ENCODE assay signal across 2 cellular contexts in the genomic region with DNA sequence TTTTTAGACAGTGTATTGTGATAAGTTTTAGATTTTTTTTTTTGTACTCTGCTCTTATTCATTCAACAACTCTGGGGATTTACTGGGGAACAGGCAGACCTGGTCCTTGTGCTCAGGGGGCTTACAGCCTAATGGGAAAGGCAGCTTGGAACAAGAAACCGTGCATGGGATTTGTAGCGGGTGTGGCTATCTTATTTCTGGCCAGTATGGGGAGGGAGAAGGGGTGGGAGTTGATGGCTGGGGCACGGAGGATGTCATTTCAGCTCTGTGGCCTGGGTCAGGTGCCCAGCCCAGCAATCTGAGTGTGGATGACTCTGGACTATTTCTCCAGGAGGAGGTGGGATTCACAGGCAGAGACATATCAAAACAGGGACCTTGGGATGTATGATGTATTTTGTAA.
TF ChIP-seq lines count a peak whose summit lies in the region.

No MANE protein-coding gene starts in this region.

TF ChIP-seq in SK-N-SH, 30 proteins besides CTCF, POLR2A, EP300 and RAD21 (continued from another document):
- no peak for TF ChIP-seq EZH2phosphoT487 (IDR thresholded peaks at IDR 0.05; ENCODE audit: borderline replicate concordance, low read depth)
- no peak for TF ChIP-seq YY1 (IDR thresholded peaks at IDR 0.05; ENCODE audit: low read depth)
- TF ChIP-seq JUND (IDR thresholded peaks at IDR 0.05) = no peak
- no peak for TF ChIP-seq RXRA (IDR thresholded peaks at IDR 0.05; ENCODE audit: borderline replicate concordance, low read depth)
- TF ChIP-seq, protein P1, sequence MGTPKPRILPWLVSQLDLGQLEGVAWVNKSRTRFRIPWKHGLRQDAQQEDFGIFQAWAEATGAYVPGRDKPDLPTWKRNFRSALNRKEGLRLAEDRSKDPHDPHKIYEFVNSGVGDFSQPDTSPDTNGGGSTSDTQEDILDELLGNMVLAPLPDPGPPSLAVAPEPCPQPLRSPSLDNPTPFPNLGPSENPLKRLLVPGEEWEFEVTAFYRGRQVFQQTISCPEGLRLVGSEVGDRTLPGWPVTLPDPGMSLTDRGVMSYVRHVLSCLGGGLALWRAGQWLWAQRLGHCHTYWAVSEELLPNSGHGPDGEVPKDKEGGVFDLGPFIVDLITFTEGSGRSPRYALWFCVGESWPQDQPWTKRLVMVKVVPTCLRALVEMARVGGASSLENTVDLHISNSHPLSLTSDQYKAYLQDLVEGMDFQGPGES (IDR thresholded peaks at IDR 0.05; ENCODE audit: low read depth, low read length) = no peak
- TF ChIP-seq ELF1 (IDR thresholded peaks at IDR 0.05) = no peak
- no peak for TF ChIP-seq TEAD4 (IDR thresholded peaks at IDR 0.05; ENCODE audit: borderline replicate concordance, insufficient read depth)
- TF ChIP-seq, protein P2, sequence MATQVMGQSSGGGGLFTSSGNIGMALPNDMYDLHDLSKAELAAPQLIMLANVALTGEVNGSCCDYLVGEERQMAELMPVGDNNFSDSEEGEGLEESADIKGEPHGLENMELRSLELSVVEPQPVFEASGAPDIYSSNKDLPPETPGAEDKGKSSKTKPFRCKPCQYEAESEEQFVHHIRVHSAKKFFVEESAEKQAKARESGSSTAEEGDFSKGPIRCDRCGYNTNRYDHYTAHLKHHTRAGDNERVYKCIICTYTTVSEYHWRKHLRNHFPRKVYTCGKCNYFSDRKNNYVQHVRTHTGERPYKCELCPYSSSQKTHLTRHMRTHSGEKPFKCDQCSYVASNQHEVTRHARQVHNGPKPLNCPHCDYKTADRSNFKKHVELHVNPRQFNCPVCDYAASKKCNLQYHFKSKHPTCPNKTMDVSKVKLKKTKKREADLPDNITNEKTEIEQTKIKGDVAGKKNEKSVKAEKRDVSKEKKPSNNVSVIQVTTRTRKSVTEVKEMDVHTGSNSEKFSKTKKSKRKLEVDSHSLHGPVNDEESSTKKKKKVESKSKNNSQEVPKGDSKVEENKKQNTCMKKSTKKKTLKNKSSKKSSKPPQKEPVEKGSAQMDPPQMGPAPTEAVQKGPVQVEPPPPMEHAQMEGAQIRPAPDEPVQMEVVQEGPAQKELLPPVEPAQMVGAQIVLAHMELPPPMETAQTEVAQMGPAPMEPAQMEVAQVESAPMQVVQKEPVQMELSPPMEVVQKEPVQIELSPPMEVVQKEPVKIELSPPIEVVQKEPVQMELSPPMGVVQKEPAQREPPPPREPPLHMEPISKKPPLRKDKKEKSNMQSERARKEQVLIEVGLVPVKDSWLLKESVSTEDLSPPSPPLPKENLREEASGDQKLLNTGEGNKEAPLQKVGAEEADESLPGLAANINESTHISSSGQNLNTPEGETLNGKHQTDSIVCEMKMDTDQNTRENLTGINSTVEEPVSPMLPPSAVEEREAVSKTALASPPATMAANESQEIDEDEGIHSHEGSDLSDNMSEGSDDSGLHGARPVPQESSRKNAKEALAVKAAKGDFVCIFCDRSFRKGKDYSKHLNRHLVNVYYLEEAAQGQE (IDR thresholded peaks at IDR 0.05; ENCODE audit: low read depth, low read length) = no peak
- TF ChIP-seq, protein P3, sequence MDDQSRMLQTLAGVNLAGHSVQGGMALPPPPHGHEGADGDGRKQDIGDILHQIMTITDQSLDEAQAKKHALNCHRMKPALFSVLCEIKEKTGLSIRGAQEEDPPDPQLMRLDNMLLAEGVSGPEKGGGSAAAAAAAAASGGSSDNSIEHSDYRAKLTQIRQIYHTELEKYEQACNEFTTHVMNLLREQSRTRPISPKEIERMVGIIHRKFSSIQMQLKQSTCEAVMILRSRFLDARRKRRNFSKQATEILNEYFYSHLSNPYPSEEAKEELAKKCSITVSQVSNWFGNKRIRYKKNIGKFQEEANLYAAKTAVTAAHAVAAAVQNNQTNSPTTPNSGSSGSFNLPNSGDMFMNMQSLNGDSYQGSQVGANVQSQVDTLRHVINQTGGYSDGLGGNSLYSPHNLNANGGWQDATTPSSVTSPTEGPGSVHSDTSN (IDR thresholded peaks at IDR 0.05) = no peak
- no peak for TF ChIP-seq CHD2 (IDR thresholded peaks at IDR 0.05; ENCODE audit: low read length, partially characterized antibody)
- no peak for TF ChIP-seq TAF1 (IDR thresholded peaks at IDR 0.05; ENCODE audit: borderline replicate concordance, low read depth, low read length)
- no peak for TF ChIP-seq SIN3A (IDR thresholded peaks at IDR 0.05; ENCODE audit: borderline replicate concordance, low read depth, low read length)
- TF ChIP-seq GATA2 (CRISPR knock-in tag; IDR thresholded peaks at IDR 0.05) = no peak

TF ChIP-seq in HEK293T, 16 proteins besides CTCF, POLR2A, EP300 and RAD21 (continued from another document):
- TF ChIP-seq FOXM1 (IDR thresholded peaks at IDR 0.05; ENCODE audit: borderline replicate concordance) (no peak), HDGF (IDR thresholded peaks at IDR 0.05; ENCODE audit: borderline replicate concordance) (no peak), FOXA1 (IDR thresholded peaks at IDR 0.05) (no peak), ARNT (IDR thresholded peaks at IDR 0.05) (no peak), L3MBTL2 (conservative IDR thresholded peaks at IDR 0.05) (no peak)
